8 cellular contexts compared by ENCODE assay signal in the genomic region with DNA sequence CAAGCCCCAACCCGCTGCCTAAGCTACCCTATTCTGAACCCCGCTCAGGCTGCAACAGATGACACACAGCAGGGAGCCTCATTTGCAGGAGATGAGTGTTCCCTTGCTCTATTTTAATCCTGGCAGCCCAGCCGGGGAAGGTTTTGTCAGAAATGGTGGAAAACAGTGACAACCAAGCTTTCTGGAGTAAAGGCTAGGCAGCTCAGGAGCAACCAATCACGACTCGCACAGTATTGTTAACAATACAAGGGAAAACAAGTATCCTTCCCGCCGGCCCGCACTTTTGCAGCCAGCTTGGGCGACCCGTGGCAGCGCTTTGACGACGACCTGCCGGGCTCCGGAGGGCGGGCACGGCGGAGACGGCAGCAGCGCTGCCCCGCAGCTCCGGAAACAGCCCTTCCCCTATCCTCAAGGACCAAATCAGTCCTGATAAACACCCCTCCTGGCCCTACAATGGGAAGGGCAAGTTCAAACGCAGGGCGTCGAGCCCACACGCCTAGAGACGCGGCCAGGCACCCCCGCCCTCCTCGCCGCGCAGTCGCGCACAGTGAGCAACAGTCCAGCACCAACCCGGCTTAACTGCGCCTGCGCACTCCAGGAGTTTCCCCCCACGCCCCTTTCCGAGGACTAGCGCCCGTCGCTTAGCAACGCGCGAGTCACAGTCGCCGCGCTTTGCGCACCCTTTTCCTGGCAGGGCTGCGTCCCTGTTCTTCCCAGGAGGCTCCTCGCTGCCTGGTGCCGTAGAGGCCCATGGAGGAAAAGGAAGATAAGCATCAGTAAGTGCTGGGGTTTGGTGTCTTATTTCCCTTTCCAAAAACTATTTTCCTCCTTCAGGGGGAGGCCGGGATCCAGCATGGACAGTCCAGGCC.
A peak's percentile ranks its signal among the peaks of the same experiment; 100 is the strongest.
DNase-seq lines count a peak whose midpoint lies in the region; TF ChIP-seq lines count a peak whose summit lies in the region.

No MANE protein-coding gene starts in this region.

- H3K4me1 ChIP-seq in SK-N-SH (ENCODE audit: control insufficient read depth in 1 of 2, insufficient read depth in 2 of 2, low read depth in 1 of 2, low read length in 1 of 2), result peaks cover 0 to 18% of the 10 kb centered on the region in 2 experiments; a peak in 2 of 4 replicates
- peaks cover 9 to 10% of the 10 kb centered on the region in 2 experiments for H3K4me1 ChIP-seq in neutrophil (ENCODE audit: control insufficient read depth in 1 of 2, insufficient read depth in 1 of 2, low read depth in 1 of 2, low read length in 1 of 2)
- peaks cover 7 to 22% (median 19%) of the 10 kb centered on the region in 5 donors for H3K4me1 ChIP-seq in subcutaneous abdominal adipose tissue (ENCODE audit: control insufficient read depth in 5 of 5, insufficient read depth in 5 of 5, low read length in 5 of 5)

- no peak for TF ChIP-seq EP300 in SK-N-SH (IDR thresholded peaks at IDR 0.05; ENCODE audit: borderline replicate concordance in 1 of 2, low read depth in 1 of 2, low read length in 1 of 2)

- no peaks in the 10 kb centered on the region for H3K79me2 ChIP-seq in SK-N-SH (ENCODE audit: insufficient read depth)

- no peaks in the 10 kb centered on the region for H3F3A ChIP-seq in SK-N-SH (replicated peaks; ENCODE audit: insufficient read depth)

- H3K27me3 ChIP-seq in SK-N-SH (ENCODE audit: insufficient read depth), result no peaks in the 10 kb centered on the region
- H3K27me3 ChIP-seq in neutrophil, result peaks cover 50% of the 10 kb centered on the region
- no peaks in the 10 kb centered on the region for H3K27me3 ChIP-seq in subcutaneous abdominal adipose tissue (ENCODE audit: control insufficient read depth in 5 of 5, insufficient read depth in 4 of 5, low read length in 5 of 5)

- H3K9ac ChIP-seq in SK-N-SH, result peak overlapping the region; percentile 67
- peak overlapping the region; percentile 40 to 90 (median 72) for H3K9ac ChIP-seq in subcutaneous abdominal adipose tissue (ENCODE audit: low read length in 5 of 5)

- peak overlapping the region; percentile 91 for H3K27ac Mint-ChIP-seq in HFFc6
- H3K27ac Mint-ChIP-seq in activated naive CD4-positive, alpha-beta T cell treated with anti-CD3 and anti-CD28 coated beads, Interleukin-2, amount 50 U/mL, for 24 hours, result peak overlapping the region; percentile 69

- no peaks in the 10 kb centered on the region for H3K9me2 ChIP-seq in SK-N-SH

- no peak for TF ChIP-seq CTCF in HFFc6 (IDR thresholded peaks at IDR 0.05)
- no peak for TF ChIP-seq CTCF in SK-N-SH (IDR thresholded peaks at IDR 0.05)
- TF ChIP-seq CTCF in neutrophil (IDR thresholded peaks at IDR 0.05), result no peak

- no peaks in the 10 kb centered on the region for H3K27me3 Mint-ChIP-seq in HFFc6 (ENCODE audit: insufficient read depth)
- peaks cover 10% of the 10 kb centered on the region for H3K27me3 Mint-ChIP-seq in activated naive CD4-positive, alpha-beta T cell treated with anti-CD3 and anti-CD28 coated beads, Interleukin-2, amount 50 U/mL, for 24 hours

- CTCF ChIA-PET in SK-N-SH (lab: Yijun Ruan, JAX), result interaction anchor here (0.6 to 2.0 kb wide), 9 partner anchors 12 to 671 kb away, joined by 3 to 7 read pairs (median 3); no protein-coding TSS in a partner anchor

- POLR2A ChIA-PET in SK-N-SH (lab: Yijun Ruan, JAX), result interaction anchor here (1.5 kb wide), 1 partner anchor 215 kb away, joined by 3 read pairs; a partner anchor contains a TSS

- H3K4me3 Mint-ChIP-seq in HFFc6, result peak overlapping the region; percentile 89
- H3K4me3 Mint-ChIP-seq in activated naive CD4-positive, alpha-beta T cell treated with anti-CD3 and anti-CD28 coated beads, Interleukin-2, amount 50 U/mL, for 24 hours, result peak overlapping the region; percentile 88

- peak overlapping the region; percentile 66 for H3K4me3 ChIP-seq in SK-N-SH (ENCODE audit: low read depth in 2 of 2, low read length in 1 of 2)
- H3K4me3 ChIP-seq in neutrophil (ENCODE audit: low read depth in 1 of 2, low read length in 1 of 2), result peak overlapping the region; percentile 41 to 44
- H3K4me3 ChIP-seq in subcutaneous abdominal adipose tissue (ENCODE audit: low read depth in 1 of 5, low read length in 5 of 5), result peak overlapping the region; percentile 69 to 84 (median 78)

- peak overlapping the region; percentile 93 for H2AFZ ChIP-seq in SK-N-SH (ENCODE audit: low read depth)

- peaks cover 23% of the 10 kb centered on the region for H3K4me1 Mint-ChIP-seq in HFFc6 (ENCODE audit: low read depth)
- H3K4me1 Mint-ChIP-seq in activated naive CD4-positive, alpha-beta T cell treated with anti-CD3 and anti-CD28 coated beads, Interleukin-2, amount 50 U/mL, for 24 hours, result peaks cover 11% of the 10 kb centered on the region

- H3K9me3 Mint-ChIP-seq in HFFc6, result peaks cover 3% of the 10 kb centered on the region
- H3K9me3 Mint-ChIP-seq in activated naive CD4-positive, alpha-beta T cell treated with anti-CD3 and anti-CD28 coated beads, Interleukin-2, amount 50 U/mL, for 24 hours, result no peaks in the 10 kb centered on the region

- H3K4me2 ChIP-seq in SK-N-SH, result peak overlapping the region; percentile 87

- H3K27ac ChIP-seq in SK-N-SH (ENCODE audit: low read depth in 2 of 2, low read length in 1 of 2), result peak overlapping the region; percentile 53 to 95; a peak in 3 of 4 replicates
- H3K27ac ChIP-seq in neutrophil, result no peak overlapping the region
- peak overlapping the region; percentile 99 for H3K27ac ChIP-seq in subcutaneous abdominal adipose tissue (ENCODE audit: low read depth, low read length)

- no peaks in the 10 kb centered on the region for H3K9me3 ChIP-seq in SK-N-SH
- no peaks in the 10 kb centered on the region for H3K9me3 ChIP-seq in neutrophil
- peaks cover 0 to 1% (median 0%) of the 10 kb centered on the region in 5 donors for H3K9me3 ChIP-seq in subcutaneous abdominal adipose tissue (ENCODE audit: control insufficient read depth in 5 of 5, low read length in 5 of 5)

- no peaks in the 10 kb centered on the region for H4K20me1 ChIP-seq in SK-N-SH (ENCODE audit: insufficient read depth)

- no peak for TF ChIP-seq RAD21 in SK-N-SH (IDR thresholded peaks at IDR 0.05; ENCODE audit: low read length)

- no peaks in the 10 kb centered on the region for H3K36me3 ChIP-seq in SK-N-SH (replicated peaks in 1 of 2; ENCODE audit: control insufficient read depth in 1 of 2, insufficient read depth in 2 of 2, low read length in 1 of 2)
- no peaks in the 10 kb centered on the region for H3K36me3 ChIP-seq in neutrophil
- no peaks in the 10 kb centered on the region for H3K36me3 ChIP-seq in subcutaneous abdominal adipose tissue (ENCODE audit: control insufficient read depth in 5 of 5, insufficient read depth in 5 of 5, low read length in 5 of 5)

- peak; percentile 65 for DNase-seq in GDM1 (lab: John Stamatoyannopoulos, UW)
- peak; percentile 95 for DNase-seq in HFFc6
- DNase-seq in NAMALWA (ENCODE audit: low spot score), result peak; percentile 94
- DNase-seq in SK-N-SH, result peak; percentile 97
- DNase-seq in germinal center (ENCODE audit: low spot score), result peak; percentile 95

- 6% methylated on average over 24 of the region's 53 CpGs for WGBS in SK-N-SH (ENCODE audit: low lambda C conversion rate)

- H3K36me3 Mint-ChIP-seq in HFFc6 (ENCODE audit: low read depth), result peaks cover 5% of the 10 kb centered on the region
- H3K36me3 Mint-ChIP-seq in activated naive CD4-positive, alpha-beta T cell treated with anti-CD3 and anti-CD28 coated beads, Interleukin-2, amount 50 U/mL, for 24 hours, result no peaks in the 10 kb centered on the region

TF ChIP-seq in SK-N-SH, 30 proteins besides CTCF, POLR2A, EP300 and RAD21:
- TF ChIP-seq ELF1 (IDR thresholded peaks at IDR 0.05) (no peak), RFX5 (IDR thresholded peaks at IDR 0.05; ENCODE audit: low read length) (peak; percentile 64; the same call in 1 of the 2 replicates), FOXJ3 (CRISPR knock-in tag; IDR thresholded peaks at IDR 0.05) (0 out of 2 replicates have a peak, but pooled peaks have one; percentile 8), MXI1 (IDR thresholded peaks at IDR 0.05; ENCODE audit: low read depth, low read length) (peak; percentile 95), NRF1 (IDR thresholded peaks at IDR 0.05; ENCODE audit: low read depth, low read length) (peak; percentile 70), YY1 (IDR thresholded peaks at IDR 0.05; ENCODE audit: low read depth) (peak; percentile 43; the same call in 1 of the 2 replicates), GATA2 (CRISPR knock-in tag; IDR thresholded peaks at IDR 0.05) (peak; percentile 76), SIN3A (IDR thresholded peaks at IDR 0.05; ENCODE audit: borderline replicate concordance, low read depth, low read length) (0 out of 2 replicates have a peak, but pooled peaks have one; percentile 18), POLR2AphosphoS5 (IDR thresholded peaks at IDR 0.05; ENCODE audit: low read depth, low read length) (peak; percentile 82), TEAD4 (IDR thresholded peaks at IDR 0.05; ENCODE audit: borderline replicate concordance, insufficient read depth) (no peak)
- TF ChIP-seq, protein P1, sequence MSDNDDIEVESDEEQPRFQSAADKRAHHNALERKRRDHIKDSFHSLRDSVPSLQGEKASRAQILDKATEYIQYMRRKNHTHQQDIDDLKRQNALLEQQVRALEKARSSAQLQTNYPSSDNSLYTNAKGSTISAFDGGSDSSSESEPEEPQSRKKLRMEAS (IDR thresholded peaks at IDR 0.05; ENCODE audit: low read depth), result peak; percentile 96
- TF ChIP-seq, protein P2, sequence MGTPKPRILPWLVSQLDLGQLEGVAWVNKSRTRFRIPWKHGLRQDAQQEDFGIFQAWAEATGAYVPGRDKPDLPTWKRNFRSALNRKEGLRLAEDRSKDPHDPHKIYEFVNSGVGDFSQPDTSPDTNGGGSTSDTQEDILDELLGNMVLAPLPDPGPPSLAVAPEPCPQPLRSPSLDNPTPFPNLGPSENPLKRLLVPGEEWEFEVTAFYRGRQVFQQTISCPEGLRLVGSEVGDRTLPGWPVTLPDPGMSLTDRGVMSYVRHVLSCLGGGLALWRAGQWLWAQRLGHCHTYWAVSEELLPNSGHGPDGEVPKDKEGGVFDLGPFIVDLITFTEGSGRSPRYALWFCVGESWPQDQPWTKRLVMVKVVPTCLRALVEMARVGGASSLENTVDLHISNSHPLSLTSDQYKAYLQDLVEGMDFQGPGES (IDR thresholded peaks at IDR 0.05; ENCODE audit: low read depth, low read length), result no peak
